21 cellular contexts compared by ENCODE assay signal in genomic region chr7:122883049-122883670, GRCh38. TPM values are rescaled to one million over a fixed set of nuclear protein-coding genes. Genes with fewer than 3 reads are reported as not detected.
DNase-seq lines count a peak whose midpoint lies in the region; ATAC-seq and TF ChIP-seq lines count a peak whose summit lies in the region.
"Had no signal": no experiment of that assay in that cellular context is flagged by ENCODE, and none has a peak within 500 bp of the region (broad histone marks: within the 10 kb centered on the region; RNA-seq: fewer than 3 reads in every experiment).

No MANE protein-coding gene starts in this region.

- DNase-seq in A673 (ENCODE audit: low spot score) (no peak), HEK293T (ENCODE audit: extremely low spot score) (peak; percentile 17), NCI-H748 treated with DMSO at 0.1 percent for 48 hours (lab: John Stamatoyannopoulos, UW) (peak; percentile 47), COLO829 (ENCODE audit: low spot score) (no peak)
- DNase-seq in activated naive CD4-positive, alpha-beta T cell treated with anti-CD3 and anti-CD28 coated beads, Interleukin-2, amount 50 U/mL, for 72 hours (ENCODE audit: low spot score in 2 of 2): no peak
- DNase-seq: activated B cell treated with CpG ODN at 0.5 μM for 24 hours; activated CD8-positive, alpha-beta T cell treated with anti-CD3 and anti-CD28 coated beads for 36 hours; activated T-cell treated with anti-CD3 and anti-CD28 coated beads, Interleukin-2, amount 50 U/mL, for 4 hours; body of pancreas; CD4-positive, alpha-beta memory T cell; foreskin melanocyte; GM23248; left cardiac atrium; NCI-H2227 treated with DMSO at 0.1 percent for 48 hours; stimulated activated naive B cell treated with anti-CD40 and anti-IgM and Interleukin-4, amounts not matched to agents 10 μg/mL and 1 μg/mL and 100 μg/mL, for 72 hours; T-helper 2 cell had no signal

- H3K27ac ChIP-seq in A673 (ENCODE audit: low read depth, low read length, poor library complexity, severe bottlenecking) (no peak overlapping the region), gastroesophageal sphincter (peak overlapping the region in 3 of 4 donors; percentile 2 to 96 (median 52))
- H3K27ac ChIP-seq: GM23248 had no signal

- no peaks in the 10 kb centered on the region for H3K27me3 ChIP-seq in A673 (replicated peaks; ENCODE audit: insufficient read depth, low read depth, low read length, poor library complexity)
- H3K27me3 ChIP-seq in gastroesophageal sphincter: no peaks in the 10 kb centered on the region
- H3K27me3 ChIP-seq: body of pancreas had no signal

- H3K9me3 ChIP-seq in A673 (ENCODE audit: low read depth, low read length, poor library complexity, severe bottlenecking): no peaks in the 10 kb centered on the region
- H3K9me3 ChIP-seq in gastroesophageal sphincter: no peaks in the 10 kb centered on the region
- H3K9me3 ChIP-seq: body of pancreas had no signal

- H3K36me3 ChIP-seq in A673 (ENCODE audit: insufficient read depth, low read length, poor library complexity, severe bottlenecking) (no peaks in the 10 kb centered on the region), gastroesophageal sphincter (no peaks in the 10 kb centered on the region)

- H3K9me3 Mint-ChIP-seq in activated naive CD4-positive, alpha-beta T cell treated with anti-CD3 and anti-CD28 coated beads, Interleukin-2, amount 50 U/mL, for 72 hours: peaks cover 0 to 3% of the 10 kb centered on the region in 2 donors
- H3K9me3 Mint-ChIP-seq: activated B cell treated with CpG ODN at 0.5 μM for 24 hours; activated CD8-positive, alpha-beta T cell treated with anti-CD3 and anti-CD28 coated beads for 36 hours; activated T-cell treated with anti-CD3 and anti-CD28 coated beads, Interleukin-2, amount 50 U/mL, for 4 hours; stimulated activated naive B cell treated with anti-CD40 and anti-IgM and Interleukin-4, amounts not matched to agents 10 μg/mL and 1 μg/mL and 100 μg/mL, for 72 hours; type B pancreatic cell had no signal

- no peak overlapping the region for H3K27ac Mint-ChIP-seq in activated naive CD4-positive, alpha-beta T cell treated with anti-CD3 and anti-CD28 coated beads, Interleukin-2, amount 50 U/mL, for 72 hours
- H3K27ac Mint-ChIP-seq: activated B cell treated with CpG ODN at 0.5 μM for 24 hours; activated CD8-positive, alpha-beta T cell treated with anti-CD3 and anti-CD28 coated beads for 36 hours; activated naive CD8-positive, alpha-beta T cell; CD4-positive, alpha-beta memory T cell; stimulated activated naive B cell treated with anti-CD40 and anti-IgM and Interleukin-4, amounts not matched to agents 10 μg/mL and 1 μg/mL and 100 μg/mL, for 72 hours; type B pancreatic cell had no signal

- POLR2A ChIA-PET in A673 (lab: Charles Lee; ENCODE audit: low non-redundant PET) (no interaction called here), HEK293T (lab: Yijun Ruan, JAX) (interaction anchor here (0.7 kb wide), 1 partner anchor 35 kb away, joined by 3 read pairs; no protein-coding TSS in a partner anchor)

- no peak for ATAC-seq in gastroesophageal sphincter
- no peak for ATAC-seq in HG03135 (IDR thresholded peaks at IDR 0.05; ENCODE audit: unreplicated experiment)
- no peak for ATAC-seq in activated naive CD4-positive, alpha-beta T cell treated with anti-CD3 and anti-CD28 coated beads, Interleukin-2, amount 50 U/mL, for 72 hours
- no peak for ATAC-seq in GM21390 (IDR thresholded peaks at IDR 0.05; ENCODE audit: unreplicated experiment)
- ATAC-seq: activated CD8-positive, alpha-beta T cell treated with anti-CD3 and anti-CD28 coated beads for 36 hours; activated T-cell treated with anti-CD3 and anti-CD28 coated beads, Interleukin-2, amount 50 U/mL, for 4 hours; body of pancreas; left cardiac atrium; stimulated activated naive B cell treated with anti-CD40 and anti-IgM and Interleukin-4, amounts not matched to agents 10 μg/mL and 1 μg/mL and 100 μg/mL, for 72 hours had no signal

- CTCF ChIA-PET in A673 (lab: Charles Lee) (no interaction called here), HEK293T (lab: Yijun Ruan, JAX) (no interaction called here)

- intact Hi-C loops in A673 (cut with micrococcal nuclease; ENCODE audit: unreplicated experiment): no loop called here

- 44 to 64% methylated on average over 3 of the region's 3 CpGs for WGBS in gastroesophageal sphincter (ENCODE audit: low coverage in 1 of 2), 2 donors

- no TSS peak for BruUV-seq in A673 (replicated peaks; lab: Mats Ljungman, UMichigan)

- TF ChIP-seq CTCF in A673 (conservative IDR thresholded peaks at IDR 0.05; ENCODE audit: low read depth, low read length) (no peak), gastroesophageal sphincter (IDR thresholded peaks at IDR 0.05) (no peak)

- peak overlapping the region; percentile 91 for H3K4me3 ChIP-seq in A673 (ENCODE audit: low read depth, low read length, poor library complexity, severe bottlenecking)
- H3K4me3 ChIP-seq in gastroesophageal sphincter: peak overlapping the region in 1 of 2 donors; percentile 82
- H3K4me3 ChIP-seq: body of pancreas, GM23248 had no signal

- H3K4me1 ChIP-seq in A673 (ENCODE audit: insufficient read depth, low read length, poor library complexity, severe bottlenecking) (peaks cover 25% of the 10 kb centered on the region), gastroesophageal sphincter (peaks cover 2 to 69% (median 10%) of the 10 kb centered on the region in 3 donors)

- H3K36me3 Mint-ChIP-seq in activated naive CD4-positive, alpha-beta T cell treated with anti-CD3 and anti-CD28 coated beads, Interleukin-2, amount 50 U/mL, for 72 hours: peaks cover 0 to 11% of the 10 kb centered on the region in 2 donors
- H3K36me3 Mint-ChIP-seq: activated naive CD8-positive, alpha-beta T cell; CD4-positive, alpha-beta memory T cell; stimulated activated naive B cell treated with anti-CD40 and anti-IgM and Interleukin-4, amounts not matched to agents 10 μg/mL and 1 μg/mL and 100 μg/mL, for 72 hours; type B pancreatic cell had no signal

- TF ChIP-seq EP300 in gastroesophageal sphincter (IDR thresholded peaks at IDR 0.05): no peak

- TF ChIP-seq POLR2A in gastroesophageal sphincter (IDR thresholded peaks at IDR 0.05): no peak

TF ChIP-seq in HEK293T, 16 proteins besides CTCF, POLR2A, EP300 and RAD21:
- TF ChIP-seq CTBP1 (IDR thresholded peaks at IDR 0.05; ENCODE audit: borderline replicate concordance) (peak; percentile 46; the same call in 1 of the 2 replicates), FOXM1 (IDR thresholded peaks at IDR 0.05; ENCODE audit: borderline replicate concordance) (no peak), FOXA1 (IDR thresholded peaks at IDR 0.05) (no peak), PKNOX1 (IDR thresholded peaks at IDR 0.05) (peak; percentile 10; the same call in 1 of the 2 replicates), LEF1 (IDR thresholded peaks at IDR 0.05; ENCODE audit: borderline replicate concordance) (no peak)
TF ChIP-seq in HEK293T: peak in this region for 2.

RNA-seq across cellular contexts. Expression of gene CADPS2, which starts 3.1 kb away (rescaled TPM):
- total RNA-seq in A673 (2021) (74.4 and 81.3 TPM in 2 replicates), gastroesophageal sphincter (100 to 1,000 TPM in 3 of 4 donors, 10 to 100 TPM in 1; 20.3 to 205 (median 138) TPM)
- not detected for total RNA-seq in activated naive CD4-positive, alpha-beta T cell treated with anti-CD3 and anti-CD28 coated beads, Interleukin-2, amount 50 U/mL, for 72 hours
- total RNA-seq: activated B cell treated with CpG ODN at 0.5 μM for 24 hours; activated CD8-positive, alpha-beta T cell treated with anti-CD3 and anti-CD28 coated beads for 36 hours; CD4-positive, alpha-beta memory T cell had no signal

Comparison
In these comparisons a context has a peak if more than half of its experiments do, and no peak if none do; other contexts are left out.
1. DNase-seq: peak in HEK293T (single experiment) and NCI-H748 treated with DMSO at 0.1 percent for 48 hours (single experiment); none in A673 (single experiment), COLO829 (single experiment) and activated naive CD4-positive, alpha-beta T cell treated with anti-CD3 and anti-CD28 coated beads, Interleukin-2, amount 50 U/mL, for 72 hours (0 of 2).
2. RNA of gene CADPS2, which starts 3.1 kb away (total RNA-seq): 20.3 to 205 TPM in gastroesophageal sphincter and 74.4 to 81.3 TPM in A673; not detected in activated naive CD4-positive, alpha-beta T cell treated with anti-CD3 and anti-CD28 coated beads, Interleukin-2, amount 50 U/mL, for 72 hours; every median in the first group is over 10 times any median in the second.